25 cellular contexts compared by ENCODE assay signal in genomic region chr2:221558107-221558506, GRCh38.
"Had no signal": no experiment of that assay in that cellular context is flagged by ENCODE, and none has a peak within 500 bp of the region (broad histone marks: within the 10 kb centered on the region; RNA-seq: fewer than 3 reads in every experiment).

No MANE protein-coding gene starts in this region.

- H3K36me3 Mint-ChIP-seq: activated CD8-positive, alpha-beta memory T cell treated with anti-CD3 and anti-CD28 coated beads, Interleukin-2, amount 10 ng/mL, durations not matched to agents 7 days and 5 days had no signal

- H3K4me1 ChIP-seq: colonic mucosa, esophagus squamous epithelium had no signal

- DNase-seq: activated B cell treated with CpG ODN at 0.5 μM for 24 hours; activated CD4-positive, alpha-beta memory T cell treated with anti-CD3 and anti-CD28 coated beads for 36 hours; activated CD4-positive, alpha-beta T cell treated with anti-CD3 and anti-CD28 coated beads, Interleukin-2, amount 10 ng/mL, durations not matched to agents 24 days and 14 days; activated CD8-positive, alpha-beta memory T cell treated with anti-CD3 and anti-CD28 coated beads, Interleukin-2, amount 10 ng/mL, durations not matched to agents 7 days and 5 days; activated CD8-positive, alpha-beta memory T cell treated with anti-CD3 and anti-CD28 coated beads, Interleukin-2, amount 50 U/mL, for 4 hours; activated CD8-positive, alpha-beta T cell treated with anti-CD3 and anti-CD28 coated beads, Interleukin-2, amount 10 ng/mL, durations not matched to agents 7 days and 5 days; activated gamma-delta T cell treated with Interleukin-2 at 50 U/mL for 16 hours; activated naive CD4-positive, alpha-beta T cell treated with anti-CD3 and anti-CD28 coated beads, Interleukin-2, amount 50 U/mL, for 16 hours; activated naive CD4-positive, alpha-beta T cell treated with Interleukin-2 at 50 U/mL for 16 hours; activated T-cell treated with anti-CD3 and anti-CD28 coated beads, Interleukin-2, amount 50 U/mL, for 1 hour; activated T-cell treated with anti-CD3 and anti-CD28 coated beads, Interleukin-2, amount 50 U/mL, for 48 hours; amniotic stem cell; anterior cingulate cortex; central memory CD4-positive, alpha-beta T cell; cerebellar nuclear complex; colonic mucosa; effector CD8-positive, alpha-beta T cell; esophagus squamous epithelium; foreskin melanocyte; T-helper 9 cell; WERI-Rb-1 had no signal

- H3K27me3 ChIP-seq: colonic mucosa, esophagus squamous epithelium, gastroesophageal sphincter had no signal

- ATAC-seq: activated CD8-positive, alpha-beta memory T cell treated with anti-CD3 and anti-CD28 coated beads, Interleukin-2, amount 10 ng/mL, durations not matched to agents 7 days and 5 days; activated CD8-positive, alpha-beta T cell treated with anti-CD3 and anti-CD28 coated beads, Interleukin-2, amount 10 ng/mL, durations not matched to agents 7 days and 5 days; gastroesophageal sphincter had no signal

- H3K4me3 ChIP-seq: colonic mucosa, esophagus squamous epithelium, gastroesophageal sphincter had no signal

- H3K27ac ChIP-seq: colonic mucosa, epithelial cell of prostate, esophagus squamous epithelium, gastroesophageal sphincter, WERI-Rb-1 had no signal

- H3K36me3 ChIP-seq: colonic mucosa, gastroesophageal sphincter, WERI-Rb-1 had no signal

- H3K9me3 Mint-ChIP-seq: activated B cell treated with CpG ODN at 0.5 μM for 24 hours; activated CD4-positive, alpha-beta memory T cell treated with anti-CD3 and anti-CD28 coated beads for 36 hours; activated CD4-positive, alpha-beta T cell treated with anti-CD3 and anti-CD28 coated beads, Interleukin-2, amount 10 ng/mL, durations not matched to agents 24 days and 14 days; activated T-helper 1 cell treated with anti-CD3 and anti-CD28 coated beads, Interleukin-12 subunit alpha, Interleukin-12 subunit beta, Interleukin-2, Interleukin-4 antibody, amounts not matched to agents 30 ng/mL and 10 ng/mL and 1 ng/mL, durations not matched to agents 14 hours and 24 hours and 36 hours had no signal

- H3K4me3 Mint-ChIP-seq: activated CD4-positive, alpha-beta T cell treated with anti-CD3 and anti-CD28 coated beads, Interleukin-2, amount 10 ng/mL, durations not matched to agents 24 days and 14 days; activated CD8-positive, alpha-beta memory T cell treated with anti-CD3 and anti-CD28 coated beads, Interleukin-2, amount 10 ng/mL, durations not matched to agents 7 days and 5 days; activated CD8-positive, alpha-beta T cell treated with anti-CD3 and anti-CD28 coated beads, Interleukin-2, amount 10 ng/mL, durations not matched to agents 7 days and 5 days; activated naive CD8-positive, alpha-beta T cell; activated T-helper 1 cell treated with anti-CD3 and anti-CD28 coated beads, Interleukin-12 subunit alpha, Interleukin-12 subunit beta, Interleukin-2, Interleukin-4 antibody, amounts not matched to agents 30 ng/mL and 10 ng/mL and 1 ng/mL, durations not matched to agents 14 hours and 24 hours and 36 hours had no signal

- H3K9me3 ChIP-seq: colonic mucosa, esophagus squamous epithelium, gastroesophageal sphincter had no signal

- H3K27me3 Mint-ChIP-seq: activated B cell treated with CpG ODN at 0.5 μM for 24 hours; activated CD4-positive, alpha-beta memory T cell treated with anti-CD3 and anti-CD28 coated beads for 36 hours; activated CD8-positive, alpha-beta memory T cell treated with anti-CD3 and anti-CD28 coated beads, Interleukin-2, amount 10 ng/mL, durations not matched to agents 7 days and 5 days had no signal

- H3K27ac Mint-ChIP-seq: activated CD4-positive, alpha-beta T cell treated with anti-CD3 and anti-CD28 coated beads, Interleukin-2, amount 10 ng/mL, durations not matched to agents 24 days and 14 days; activated CD8-positive, alpha-beta memory T cell treated with anti-CD3 and anti-CD28 coated beads, Interleukin-2, amount 10 ng/mL, durations not matched to agents 7 days and 5 days; activated CD8-positive, alpha-beta T cell treated with anti-CD3 and anti-CD28 coated beads, Interleukin-2, amount 10 ng/mL, durations not matched to agents 7 days and 5 days; activated naive CD8-positive, alpha-beta T cell; activated T-helper 1 cell treated with anti-CD3 and anti-CD28 coated beads, Interleukin-12 subunit alpha, Interleukin-12 subunit beta, Interleukin-2, Interleukin-4 antibody, amounts not matched to agents 30 ng/mL and 10 ng/mL and 1 ng/mL, durations not matched to agents 14 hours and 24 hours and 36 hours had no signal
